Comparison of ENCODE assay signal across 18 cellular contexts in genomic region chr1:93740601-93741031, GRCh38. TPM values are rescaled to one million over a fixed set of nuclear protein-coding genes. Genes with fewer than 3 reads are reported as not detected.
A peak's percentile ranks its signal among the peaks of the same experiment; 100 is the strongest.
DNase-seq lines count a peak whose midpoint lies in the region; ATAC-seq and TF ChIP-seq lines count a peak whose summit lies in the region.
"Had no signal": no experiment of that assay in that cellular context is flagged by ENCODE, and none has a peak within 500 bp of the region (broad histone marks: within the 10 kb centered on the region; RNA-seq: fewer than 3 reads in every experiment).

No MANE protein-coding gene starts in this region.

- WGBS in heart left ventricle, 4 donors, result 52 to 56% (median 52%) methylated on average over 12 of the region's 12 CpGs
- no CpG with 5 or more reads among the region's 12 CpGs for WGBS in neuronal stem cell (ENCODE audit: extremely low coverage in 2 of 2, insufficient read length in 2 of 2, insufficient replicate concordance in 1 of 2), 2 donors

- H3K4me3 Mint-ChIP-seq in GM23338, result no peak overlapping the region
- no peak overlapping the region for H3K4me3 Mint-ChIP-seq in activated naive CD4-positive, alpha-beta T cell treated with anti-CD3 and anti-CD28 coated beads for 36 hours
- H3K4me3 Mint-ChIP-seq: naive thymus-derived CD8-positive, alpha-beta T cell; stimulated activated memory B cell treated with anti-CD40 and anti-IgM and Interleukin-4, amounts not matched to agents 10 μg/mL and 1 μg/mL and 100 μg/mL, for 72 hours had no signal

- no peaks in the 10 kb centered on the region for H3K36me3 Mint-ChIP-seq in GM23338 (ENCODE audit: low read depth)
- no peaks in the 10 kb centered on the region for H3K36me3 Mint-ChIP-seq in activated naive CD4-positive, alpha-beta T cell treated with anti-CD3 and anti-CD28 coated beads for 36 hours (ENCODE audit: low read depth)
- H3K36me3 Mint-ChIP-seq: naive thymus-derived CD8-positive, alpha-beta T cell; stimulated activated memory B cell treated with anti-CD40 and anti-IgM and Interleukin-4, amounts not matched to agents 10 μg/mL and 1 μg/mL and 100 μg/mL, for 72 hours had no signal

- no peak overlapping the region for H3K23ac ChIP-seq in neuronal stem cell (ENCODE audit: low read depth, low read length, poor library complexity)

- TF ChIP-seq CTCF in GM23338 (conservative IDR thresholded peaks at IDR 0.05; ENCODE audit: low read depth in 2 of 2) (no peak), heart left ventricle (IDR thresholded peaks at IDR 0.05) (no peak)

- H3K9me3 ChIP-seq in adipocyte (ENCODE audit: control insufficient read depth, low read length) (no peaks in the 10 kb centered on the region), heart left ventricle (no peaks in the 10 kb centered on the region), neuronal stem cell (replicated peaks in 1 of 2; ENCODE audit: control insufficient read depth in 2 of 2, insufficient read depth in 1 of 2, low read depth in 1 of 2, low read length in 2 of 2) (peaks cover 0 to 4% of the 10 kb centered on the region in 2 donors)

- no peak overlapping the region for H3K14ac ChIP-seq in neuronal stem cell (ENCODE audit: low read length)

- H2AFZ ChIP-seq in GM23338 (no peak overlapping the region; the same call in 1 of the 2 replicates), neuronal stem cell (ENCODE audit: low read length) (peak overlapping the region; percentile 78)

- no peak overlapping the region for H3K27ac ChIP-seq in GM23338 (ENCODE audit: low read depth)
- H3K27ac ChIP-seq in heart left ventricle, result peak overlapping the region in 3 of 12 donors; percentile 5 to 15 (median 10)
- H3K27ac ChIP-seq in neuronal stem cell (replicated peaks; ENCODE audit: low read length), result peak overlapping the region; percentile 96

- peaks cover 3% of the 10 kb centered on the region; the same call in 2 of the 3 replicates for H3K4me1 Mint-ChIP-seq in GM23338
- H3K4me1 Mint-ChIP-seq in activated naive CD4-positive, alpha-beta T cell treated with anti-CD3 and anti-CD28 coated beads for 36 hours (ENCODE audit: low read depth), result peaks cover 18% of the 10 kb centered on the region
- H3K4me1 Mint-ChIP-seq: naive thymus-derived CD8-positive, alpha-beta T cell had no signal

- intact Hi-C loops in heart left ventricle (cut with DNase I), result no loop called here
- intact Hi-C loops in activated naive CD4-positive, alpha-beta T cell treated with anti-CD3 and anti-CD28 coated beads for 36 hours (cut with micrococcal nuclease), result loop anchor here (5.0 kb wide), 1 partner anchor 133 kb away; no protein-coding TSS in a partner anchor

- H3K4me1 ChIP-seq in GM23338 (ENCODE audit: insufficient read depth) (no peaks in the 10 kb centered on the region), adipocyte (ENCODE audit: control insufficient read depth, insufficient read depth, low read length) (peaks cover 45% of the 10 kb centered on the region), heart left ventricle (peaks cover 0 to 18% (median 9%) of the 10 kb centered on the region in 12 donors), neuronal stem cell (ENCODE audit: control insufficient read depth in 2 of 2, insufficient read depth in 1 of 2, low read depth in 1 of 2, low read length in 2 of 2) (peaks cover 15 to 22% of the 10 kb centered on the region in 2 donors)

- H2BK12ac ChIP-seq in neuronal stem cell (ENCODE audit: low read length), result no peak overlapping the region

- H3K4ac ChIP-seq in neuronal stem cell (ENCODE audit: low read length), result no peak overlapping the region

- H3K36me3 ChIP-seq in GM23338 (ENCODE audit: insufficient read depth), result no peaks in the 10 kb centered on the region
- H3K36me3 ChIP-seq in adipocyte (ENCODE audit: control insufficient read depth, insufficient read depth, low read length, severe bottlenecking), result no peaks in the 10 kb centered on the region
- no peaks in the 10 kb centered on the region for H3K36me3 ChIP-seq in heart left ventricle
- no peaks in the 10 kb centered on the region for H3K36me3 ChIP-seq in neuronal stem cell (replicated peaks in 1 of 2; ENCODE audit: control insufficient read depth in 2 of 2, insufficient read depth in 2 of 2, low read length in 2 of 2)
- H3K36me3 ChIP-seq: MG63 had no signal

- H3K79me2 ChIP-seq in GM23338 (replicated peaks; ENCODE audit: insufficient read depth), result no peaks in the 10 kb centered on the region

- H3F3A ChIP-seq in GM23338 (replicated peaks; ENCODE audit: low read depth), result no peaks in the 10 kb centered on the region

- no peaks in the 10 kb centered on the region for H3K9me3 Mint-ChIP-seq in GM23338
- H3K9me3 Mint-ChIP-seq in activated naive CD4-positive, alpha-beta T cell treated with anti-CD3 and anti-CD28 coated beads for 36 hours, result no peaks in the 10 kb centered on the region
- H3K9me3 Mint-ChIP-seq: naive thymus-derived CD8-positive, alpha-beta T cell; stimulated activated memory B cell treated with anti-CD40 and anti-IgM and Interleukin-4, amounts not matched to agents 10 μg/mL and 1 μg/mL and 100 μg/mL, for 72 hours had no signal

- no peak for TF ChIP-seq POLR2A in heart left ventricle (IDR thresholded peaks at IDR 0.05)

- no peak overlapping the region; the same call in 1 of the 2 replicates for H3K27ac Mint-ChIP-seq in GM23338
- no peak overlapping the region for H3K27ac Mint-ChIP-seq in activated naive CD4-positive, alpha-beta T cell treated with anti-CD3 and anti-CD28 coated beads for 36 hours
- H3K27ac Mint-ChIP-seq: naive thymus-derived CD8-positive, alpha-beta T cell; stimulated activated memory B cell treated with anti-CD40 and anti-IgM and Interleukin-4, amounts not matched to agents 10 μg/mL and 1 μg/mL and 100 μg/mL, for 72 hours had no signal

- H2BK15ac ChIP-seq in neuronal stem cell (ENCODE audit: low read length), result peak overlapping the region; percentile 23

- peak overlapping the region; percentile 95 for H3K18ac ChIP-seq in neuronal stem cell (ENCODE audit: low read length)

- no peak overlapping the region for H2BK5ac ChIP-seq in neuronal stem cell (ENCODE audit: low read length)

- H3K79me1 ChIP-seq in neuronal stem cell (ENCODE audit: low read depth, low read length), result no peaks in the 10 kb centered on the region

- H4K91ac ChIP-seq in neuronal stem cell (ENCODE audit: low read depth, low read length, poor library complexity), result no peak overlapping the region

- H3K27me3 Mint-ChIP-seq in GM23338 (ENCODE audit: insufficient read depth, low read depth, poor library complexity), result peaks cover 3% of the 10 kb centered on the region
- H3K27me3 Mint-ChIP-seq in activated naive CD4-positive, alpha-beta T cell treated with anti-CD3 and anti-CD28 coated beads for 36 hours (ENCODE audit: low read depth), result no peaks in the 10 kb centered on the region
- H3K27me3 Mint-ChIP-seq: naive thymus-derived CD8-positive, alpha-beta T cell; stimulated activated memory B cell treated with anti-CD40 and anti-IgM and Interleukin-4, amounts not matched to agents 10 μg/mL and 1 μg/mL and 100 μg/mL, for 72 hours had no signal

- DNase-seq in GM23338 (ENCODE audit: low spot score) (no peak), adipocyte (ENCODE audit: low read depth) (no peak), heart left ventricle (peak in 4 of 5 donors; percentile 38 to 62 (median 42)), neuronal stem cell (ENCODE audit: low spot score) (peak; percentile 57), LoVo (ENCODE audit: low spot score) (no peak), DMS 273 treated with DMSO at 0.1 percent for 48 hours (lab: John Stamatoyannopoulos, UW) (no peak)
- DNase-seq in activated naive CD4-positive, alpha-beta T cell treated with anti-CD3 and anti-CD28 coated beads for 36 hours, result no peak
- DNase-seq: activated CD4-positive, alpha-beta T cell treated with anti-CD3 and anti-CD28 coated beads for 4 hours; activated T-cell treated with anti-CD3 and anti-CD28 coated beads, Interleukin-2, amount 50 U/mL, for 1 hour; hypothalamus; left colon; MG63; naive thymus-derived CD8-positive, alpha-beta T cell; NCI-H187 treated with DMSO at 0.1 percent for 48 hours; NCI-H526 treated with DMSO at 0.1 percent for 48 hours; T-helper 9 cell had no signal

- H2AK5ac ChIP-seq in neuronal stem cell (ENCODE audit: low read depth, low read length), result peak overlapping the region; percentile 40

- peak; percentile 43; the same call in 2 of the 3 replicates for ATAC-seq in GM23338
- ATAC-seq in heart left ventricle, result peak in 3 of 4 donors; percentile 50 to 71 (median 57)
- ATAC-seq in HG02588 (IDR thresholded peaks at IDR 0.05; ENCODE audit: unreplicated experiment), result no peak
- ATAC-seq: left colon; naive thymus-derived CD8-positive, alpha-beta T cell; stimulated activated memory B cell treated with anti-CD40 and anti-IgM and Interleukin-4, amounts not matched to agents 10 μg/mL and 1 μg/mL and 100 μg/mL, for 72 hours had no signal

- H3K4me3 ChIP-seq in GM23338, result no peak overlapping the region
- H3K4me3 ChIP-seq in adipocyte (ENCODE audit: low read length), result no peak overlapping the region
- no peak overlapping the region for H3K4me3 ChIP-seq in heart left ventricle
- no peak overlapping the region for H3K4me3 ChIP-seq in neuronal stem cell (ENCODE audit: low read length in 2 of 2)
- H3K4me3 ChIP-seq: MG63 had no signal

- H3K9ac ChIP-seq in adipocyte (ENCODE audit: low read length) (peak overlapping the region; percentile 14), neuronal stem cell (ENCODE audit: low read depth, low read length, poor library complexity) (peak overlapping the region; percentile 50)

- H3K9me2 ChIP-seq in GM23338 (ENCODE audit: insufficient read depth), result peaks cover 10% of the 10 kb centered on the region

- no peaks in the 10 kb centered on the region for H4K20me1 ChIP-seq in GM23338 (replicated peaks; ENCODE audit: insufficient read depth)

- CTCF ChIA-PET in activated naive CD4-positive, alpha-beta T cell treated with anti-CD3 and anti-CD28 coated beads for 36 hours (lab: Charles Lee), result interaction anchor here (0.6 to 1.3 kb wide), 2 partner anchors 11 to 96 kb away, joined by 4 to 5 read pairs; no protein-coding TSS in a partner anchor

- H3K27me3 ChIP-seq in GM23338 (ENCODE audit: insufficient read depth), result no peaks in the 10 kb centered on the region
- no peaks in the 10 kb centered on the region for H3K27me3 ChIP-seq in adipocyte (replicated peaks; ENCODE audit: control insufficient read depth, insufficient read depth, low read length)
- peaks cover 0 to 5% (median 0%) of the 10 kb centered on the region in 9 donors for H3K27me3 ChIP-seq in heart left ventricle
- H3K27me3 ChIP-seq in neuronal stem cell (ENCODE audit: control insufficient read depth in 3 of 3, insufficient read depth in 3 of 3, low read depth in 1 of 3, low read length in 3 of 3), result no peaks in the 10 kb centered on the region
- H3K27me3 ChIP-seq: MG63 had no signal

- no peak overlapping the region for H4K8ac ChIP-seq in neuronal stem cell (ENCODE audit: low read depth, low read length)

- H3K4me2 ChIP-seq in GM23338 (no peak overlapping the region), neuronal stem cell (ENCODE audit: insufficient read depth, low read length, poor library complexity, severe bottlenecking) (no peak overlapping the region)

- H2BK120ac ChIP-seq in neuronal stem cell (ENCODE audit: low read depth, low read length), result peak overlapping the region; percentile 5

RNA-seq across cellular contexts. Expression of gene BCAR3, which starts 59.0 kb away (rescaled TPM):
- 9.7 and 10.5 TPM in 2 replicates for total RNA-seq in GM23338 (2014; rRNA removed; shearing (Covaris generic))
- polyA plus RNA-seq in GM23338 (2016; fragmentation: Nextera tagmentation; extraction: Ambion mirVana) (5.4 and 5.5 TPM in 2 replicates), heart left ventricle (1 to 10 TPM; 6.4 to 7.4 TPM)
- 10 to 100 TPM in 8 of 9 donors, 1 to 10 TPM in 1; 7.5 to 25.0 (median 17.3) TPM for total RNA-seq in heart left ventricle
- 15.9 TPM for polyA plus RNA-seq in neuronal stem cell (2013, experiment 1 of 2)
- 16.0 TPM for polyA plus RNA-seq in neuronal stem cell (2013, experiment 2 of 2)
- total RNA-seq in activated naive CD4-positive, alpha-beta T cell treated with anti-CD3 and anti-CD28 coated beads for 36 hours, result under 1 TPM; 0.42 to 0.55 TPM

Comparison
In these comparisons a context has a peak if more than half of its experiments do, and no peak if none do; other contexts are left out.
1. DNase-seq: peak in heart left ventricle (4 of 5) and neuronal stem cell (single experiment); none in GM23338 (single experiment), adipocyte (single experiment), LoVo (single experiment), activated naive CD4-positive, alpha-beta T cell treated with anti-CD3 and anti-CD28 coated beads for 36 hours (single experiment) and DMS 273 treated with DMSO at 0.1 percent for 48 hours (single experiment).